10 cellular contexts compared by ENCODE assay signal in the genomic region with DNA sequence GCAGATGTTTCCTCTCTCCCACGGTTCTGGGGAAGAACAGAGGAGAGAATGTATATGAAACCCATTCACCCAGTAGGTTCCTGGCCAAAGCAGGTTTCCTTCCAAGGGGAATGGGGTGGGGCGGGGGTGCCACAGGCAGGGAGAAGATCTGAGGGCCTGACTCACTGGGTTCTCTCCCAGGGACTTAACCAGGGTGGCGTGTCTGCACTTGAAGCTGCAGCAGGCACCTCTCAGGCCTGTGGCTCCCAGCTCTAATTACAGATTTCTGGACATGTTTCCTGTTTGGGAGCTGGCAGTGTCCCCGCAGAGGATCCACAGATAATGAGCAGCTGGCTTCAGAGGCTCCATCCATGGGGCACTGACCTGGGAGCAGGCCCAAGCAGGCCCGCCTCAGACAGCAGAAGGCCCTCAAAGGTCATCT. TPM values are rescaled to one million over a fixed set of nuclear protein-coding genes. Genes with fewer than 3 reads are reported as not detected.
DNase-seq lines count a peak whose midpoint lies in the region; TF ChIP-seq lines count a peak whose summit lies in the region.
"Had no signal": no experiment of that assay in that cellular context is flagged by ENCODE, and none has a peak within 500 bp of the region (broad histone marks: within the 10 kb centered on the region; RNA-seq: fewer than 3 reads in every experiment).

No MANE protein-coding gene starts in this region.

- no peaks in the 10 kb centered on the region for H3K27me3 Mint-ChIP-seq in mesothelial cell of epicardium (ENCODE audit: low read depth)

- no peak overlapping the region for H2AK5ac ChIP-seq in mesendoderm (ENCODE audit: low read length)

- no peak overlapping the region for H3K27ac Mint-ChIP-seq in mesothelial cell of epicardium

- TF ChIP-seq CTCF in coronary artery (IDR thresholded peaks at IDR 0.05) (no peak), mesothelial cell of epicardium (IDR thresholded peaks at IDR 0.05; ENCODE audit: unreplicated experiment) (no peak)

- peak overlapping the region; percentile 15 for H3K56ac ChIP-seq in mesendoderm (ENCODE audit: low read length)

- no peak overlapping the region for H2BK15ac ChIP-seq in mesendoderm (replicated peaks; ENCODE audit: low read depth)

- H3K4me3 ChIP-seq in coronary artery (no peak overlapping the region), mesendoderm (ENCODE audit: low read length) (no peak overlapping the region)

- H3K4ac ChIP-seq in mesendoderm (ENCODE audit: low read depth, low read length) = no peak overlapping the region

- H3K27ac ChIP-seq in coronary artery (no peak overlapping the region), mesendoderm (ENCODE audit: low read depth, low read length) (no peak overlapping the region)
- H3K27ac ChIP-seq: brain microvascular endothelial cell had no signal

- no peak overlapping the region for H4K8ac ChIP-seq in mesendoderm (ENCODE audit: low read depth, low read length)

- H3K36me3 Mint-ChIP-seq in mesothelial cell of epicardium = no peaks in the 10 kb centered on the region

- peaks cover 5% of the 10 kb centered on the region for H3K9me3 Mint-ChIP-seq in mesothelial cell of epicardium

- no peak overlapping the region for H3K4me3 Mint-ChIP-seq in mesothelial cell of epicardium

- no peaks in the 10 kb centered on the region for H3K4me1 ChIP-seq in mesendoderm (ENCODE audit: control insufficient read depth, low read depth, low read length)

- H2BK120ac ChIP-seq in mesendoderm (ENCODE audit: low read depth, low read length) = no peak overlapping the region

- H3K9ac ChIP-seq in mesendoderm (ENCODE audit: low read length) = no peak overlapping the region

- DNase-seq in DMS 273 (lab: John Stamatoyannopoulos, UW; ENCODE audit: unreplicated experiment) = peak; percentile 62
- DNase-seq in NCI-H2029 treated with DMSO at 0.1 percent for 48 hours (lab: John Stamatoyannopoulos, UW) = peak; percentile 3
- DNase-seq in coronary artery (ENCODE audit: low spot score) = peak; percentile 68
- DNase-seq in mesendoderm = no peak
- no peak for DNase-seq in stimulated activated CD4-positive, alpha-beta T cell treated with anti-CD3 and anti-CD28 coated beads, Interleukin-4, amount 100 ng/mL, for 1 hour
- no peak for DNase-seq in NCI-H128 (lab: John Stamatoyannopoulos, UW; ENCODE audit: unreplicated experiment)
- no peak for DNase-seq in mesothelial cell of epicardium (ENCODE audit: low spot score in 2 of 2, unreplicated experiment in 2 of 2)
- no peak for DNase-seq in activated CD4-positive, alpha-beta T cell treated with anti-CD3 and anti-CD28 coated beads for 4 hours
- DNase-seq: brain microvascular endothelial cell, MV-4-11 had no signal

- H4K5ac ChIP-seq in mesendoderm (ENCODE audit: low read length) = no peak overlapping the region

- no peak overlapping the region for H3K18ac ChIP-seq in mesendoderm (ENCODE audit: low read length)

- no CpG with 5 or more reads among the region's 5 CpGs for WGBS in mesendoderm (ENCODE audit: extremely low coverage, insufficient coverage, low lambda C conversion rate)

- H3K4me2 ChIP-seq in mesendoderm (ENCODE audit: low read length) = no peak overlapping the region

- no peaks in the 10 kb centered on the region for H3K27me3 ChIP-seq in mesendoderm (ENCODE audit: insufficient read depth, low read length, poor library complexity)
- H3K27me3 ChIP-seq: brain microvascular endothelial cell had no signal

- no peaks in the 10 kb centered on the region for H3K36me3 ChIP-seq in mesendoderm (ENCODE audit: control insufficient read depth, insufficient read depth, low read length)
- H3K36me3 ChIP-seq: brain microvascular endothelial cell had no signal

- no peak overlapping the region for H2BK5ac ChIP-seq in mesendoderm (ENCODE audit: low read length)

- H3K23ac ChIP-seq in mesendoderm (ENCODE audit: low read length) = no peak overlapping the region

- no peaks in the 10 kb centered on the region for H3K79me1 ChIP-seq in mesendoderm (ENCODE audit: low read length)

- H3K4me1 Mint-ChIP-seq in mesothelial cell of epicardium = peaks cover 14% of the 10 kb centered on the region

- no peaks in the 10 kb centered on the region for H3K79me2 ChIP-seq in mesendoderm (ENCODE audit: control insufficient read depth, insufficient read depth, low read length)

RNA-seq across cellular contexts. Expression of a gene that starts 50.2 kb away (rescaled TPM):
- polyA plus RNA-seq in mesendoderm (2013, experiment 1 of 2) = 23.7 TPM
- polyA plus RNA-seq in mesendoderm (2013, experiment 2 of 2) = 23.1 TPM
- 166 to 173 TPM (median 170 TPM) in 3 replicates for total RNA-seq in mesothelial cell of epicardium

Comparison
In these comparisons a context has a peak if more than half of its experiments do, and no peak if none do; other contexts are left out.
1. DNase-seq: peak in DMS 273 (single experiment), NCI-H2029 treated with DMSO at 0.1 percent for 48 hours (single experiment) and coronary artery (single experiment); none in mesendoderm (single experiment), stimulated activated CD4-positive, alpha-beta T cell treated with anti-CD3 and anti-CD28 coated beads, Interleukin-4, amount 100 ng/mL, for 1 hour (single experiment), NCI-H128 (single experiment), mesothelial cell of epicardium (0 of 2) and activated CD4-positive, alpha-beta T cell treated with anti-CD3 and anti-CD28 coated beads for 4 hours (0 of 2).